ENCODE assay signal across 11 cellular contexts in genomic region chr16:30030841-30031413, GRCh38. TPM values are rescaled to one million over a fixed set of nuclear protein-coding genes. Genes with fewer than 3 reads are reported as not detected.
A peak's percentile ranks its signal among the peaks of the same experiment; 100 is the strongest.
DNase-seq lines count a peak whose midpoint lies in the region; FAIRE-seq and TF ChIP-seq lines count a peak whose summit lies in the region.
"Had no signal": no experiment of that assay in that cellular context is flagged by ENCODE, and none has a peak within 500 bp of the region (broad histone marks: within the 10 kb centered on the region; RNA-seq: fewer than 3 reads in every experiment).

TSS of gene TLCD3B (minus strand) at chr16:30031271. CDS start at chr16:30030527, 744 bp downstream.

- H3K23ac ChIP-seq in neuronal stem cell (ENCODE audit: low read depth, low read length, poor library complexity) = peak within 1 kb of the TSS; percentile 76
- H3K23ac ChIP-seq in trophoblast cell (ENCODE audit: low read length) = no peak within 1 kb of the TSS

- H4K12ac ChIP-seq in trophoblast cell (ENCODE audit: low read depth, low read length) = no peak within 1 kb of the TSS

- H3K9me3 ChIP-seq in neuronal stem cell (replicated peaks in 1 of 2; ENCODE audit: control insufficient read depth in 2 of 2, insufficient read depth in 1 of 2, low read depth in 1 of 2, low read length in 2 of 2) (no peaks in the 10 kb centered on the region), trophoblast cell (ENCODE audit: insufficient read depth, low read depth, low read length) (peaks cover 2% of the 10 kb centered on the region), Peyer's patch (no peaks in the 10 kb centered on the region)

- H2AK5ac ChIP-seq in neuronal stem cell (ENCODE audit: low read depth, low read length) (peak within 1 kb of the TSS; percentile 91), trophoblast cell (ENCODE audit: low read length) (no peak within 1 kb of the TSS)

- no peak within 1 kb of the TSS for H2BK120ac ChIP-seq in neuronal stem cell (ENCODE audit: low read depth, low read length)
- H2BK120ac ChIP-seq in trophoblast cell (ENCODE audit: insufficient read depth, low read length, poor library complexity) = no peak within 1 kb of the TSS

- no peaks in the 10 kb centered on the region for H3K79me2 ChIP-seq in trophoblast cell (ENCODE audit: control insufficient read depth, insufficient read depth, low read length, poor library complexity)

- H3K27me3 ChIP-seq in dorsolateral prefrontal cortex = peaks cover 0 to 19% (median 0%) of the 10 kb centered on the region in 45 donors
- H3K27me3 ChIP-seq in neuronal stem cell (ENCODE audit: control insufficient read depth in 3 of 3, insufficient read depth in 3 of 3, low read depth in 1 of 3, low read length in 3 of 3) = peaks cover 0 to 19% (median 2%) of the 10 kb centered on the region in 3 experiments
- peaks cover 25% of the 10 kb centered on the region for H3K27me3 ChIP-seq in trophoblast cell (ENCODE audit: insufficient read depth, low read length)
- H3K27me3 ChIP-seq in Peyer's patch = peaks cover 0 to 29% of the 10 kb centered on the region in 2 donors

- DNase-seq in D721Med (ENCODE audit: insufficient read length, low spot score) (peak; percentile 46), NCI-H2227 (lab: John Stamatoyannopoulos, UW; ENCODE audit: unreplicated experiment) (peak; percentile 67), dorsolateral prefrontal cortex (peak in 4 of 10 donors; percentile 38 to 67 (median 54)), neuronal stem cell (ENCODE audit: low spot score) (peak; percentile 42), trophoblast cell (no peak), Peyer's patch (no peak), NK-92 (lab: John Stamatoyannopoulos, UW; ENCODE audit: unreplicated experiment) (no peak), middle frontal gyrus (ENCODE audit: extremely low spot score, low spot score) (no peak)
- DNase-seq: MM.1S had no signal

- intact Hi-C loops in dorsolateral prefrontal cortex (cut with DNase I) = no loop called here

- H4K8ac ChIP-seq in neuronal stem cell (ENCODE audit: low read depth, low read length) (no peak within 1 kb of the TSS), trophoblast cell (ENCODE audit: low read depth, low read length) (no peak within 1 kb of the TSS)

- H3K4me2 ChIP-seq in neuronal stem cell (ENCODE audit: insufficient read depth, low read length, poor library complexity, severe bottlenecking) (peak within 1 kb of the TSS; percentile 82), trophoblast cell (ENCODE audit: low read length) (no peak within 1 kb of the TSS)

- no peak for TF ChIP-seq CTCF in D721Med (IDR thresholded peaks at IDR 0.05; ENCODE audit: insufficient read depth, missing control alignments)
- peak in 1 of 56 donors; percentile 12 for TF ChIP-seq CTCF in dorsolateral prefrontal cortex (IDR thresholded peaks at IDR 0.05 in 54 of 56, conservative IDR thresholded peaks at IDR 0.05 in 2 of 56; ENCODE audit: low read depth in 1 of 56, partially characterized antibody in 56 of 56)
- TF ChIP-seq CTCF in Peyer's patch (IDR thresholded peaks at IDR 0.05) = no peak

- H3K9ac ChIP-seq in neuronal stem cell (ENCODE audit: low read depth, low read length, poor library complexity) = peak within 1 kb of the TSS; percentile 75
- no peak within 1 kb of the TSS for H3K9ac ChIP-seq in trophoblast cell (ENCODE audit: low read length)

- peak within 1 kb of the TSS; percentile 13 for H3K4ac ChIP-seq in neuronal stem cell (ENCODE audit: low read length)
- H3K4ac ChIP-seq in trophoblast cell (ENCODE audit: low read depth, low read length) = no peak within 1 kb of the TSS

- H2BK12ac ChIP-seq in neuronal stem cell (ENCODE audit: low read length) (peak within 1 kb of the TSS; percentile 51), trophoblast cell (ENCODE audit: low read length) (no peak within 1 kb of the TSS)

- H4K91ac ChIP-seq in neuronal stem cell (ENCODE audit: low read depth, low read length, poor library complexity) (no peak within 1 kb of the TSS), trophoblast cell (ENCODE audit: low read depth, low read length) (no peak within 1 kb of the TSS)

- H3K4me3 ChIP-seq in dorsolateral prefrontal cortex (peak within 1 kb of the TSS; percentile 25 to 76 (median 62)), neuronal stem cell (ENCODE audit: low read length in 2 of 2) (peak within 1 kb of the TSS; percentile 45 to 78), trophoblast cell (ENCODE audit: low read depth, low read length) (no peak within 1 kb of the TSS), Peyer's patch (peak within 1 kb of the TSS in 2 of 4 donors; percentile 8 to 21)

- WGBS in neuronal stem cell (ENCODE audit: extremely low coverage in 2 of 2, insufficient read length in 2 of 2, insufficient replicate concordance in 1 of 2), 2 donors = no CpG with 5 or more reads among the region's 27 CpGs
- WGBS in trophoblast cell (ENCODE audit: extremely low coverage, insufficient coverage, insufficient read length) = no CpG with 5 or more reads among the region's 27 CpGs

- H3K27ac ChIP-seq in dorsolateral prefrontal cortex (peak within 1 kb of the TSS in 54 of 59 donors; percentile 13 to 90 (median 72)), neuronal stem cell (replicated peaks; ENCODE audit: low read length) (no peak within 1 kb of the TSS), trophoblast cell (ENCODE audit: low read depth, low read length) (no peak within 1 kb of the TSS), Peyer's patch (no peak within 1 kb of the TSS)

- H2AFZ ChIP-seq in neuronal stem cell (ENCODE audit: low read length) (peak within 1 kb of the TSS; percentile 94), trophoblast cell (ENCODE audit: insufficient read depth, low read length, poor library complexity) (no peak within 1 kb of the TSS)

- peaks cover 2% of the 10 kb centered on the region for H3K79me1 ChIP-seq in neuronal stem cell (ENCODE audit: low read depth, low read length)
- H3K79me1 ChIP-seq in trophoblast cell (ENCODE audit: low read length) = no peaks in the 10 kb centered on the region

- peak within 1 kb of the TSS; percentile 94 for H3K18ac ChIP-seq in neuronal stem cell (ENCODE audit: low read length)
- no peak within 1 kb of the TSS for H3K18ac ChIP-seq in trophoblast cell (ENCODE audit: low read length)

- H2BK5ac ChIP-seq in neuronal stem cell (ENCODE audit: low read length) (peak within 1 kb of the TSS; percentile 54), trophoblast cell (ENCODE audit: low read depth, low read length, poor library complexity) (no peak within 1 kb of the TSS)

- no peak for TF ChIP-seq POLR2A in Peyer's patch (IDR thresholded peaks at IDR 0.05)

- FAIRE-seq in D721Med (lab: Jason Lieb, UNC) = no peak
- FAIRE-seq: bronchial epithelial cell, keratinocyte had no signal

- H3K36me3 ChIP-seq in neuronal stem cell (replicated peaks in 1 of 2; ENCODE audit: control insufficient read depth in 2 of 2, insufficient read depth in 2 of 2, low read length in 2 of 2) = peaks cover 0 to 4% of the 10 kb centered on the region in 2 donors
- H3K36me3 ChIP-seq in trophoblast cell (ENCODE audit: control insufficient read depth in 1 of 2, insufficient read depth in 2 of 2, low read length in 2 of 2) = no peaks in the 10 kb centered on the region
- H3K36me3 ChIP-seq in Peyer's patch = no peaks in the 10 kb centered on the region

- H3K4me1 ChIP-seq in neuronal stem cell (ENCODE audit: control insufficient read depth in 2 of 2, insufficient read depth in 1 of 2, low read depth in 1 of 2, low read length in 2 of 2) (peaks cover 12 to 25% of the 10 kb centered on the region in 2 donors), trophoblast cell (ENCODE audit: control insufficient read depth in 1 of 2, insufficient read depth in 2 of 2, low read length in 2 of 2) (no peaks in the 10 kb centered on the region), Peyer's patch (peaks cover 0 to 8% (median 3%) of the 10 kb centered on the region in 4 donors)

- H2BK15ac ChIP-seq in neuronal stem cell (ENCODE audit: low read length) = peak within 1 kb of the TSS; percentile 84

- peak within 1 kb of the TSS; percentile 49 for H3K14ac ChIP-seq in neuronal stem cell (ENCODE audit: low read length)
- H3K14ac ChIP-seq in trophoblast cell (ENCODE audit: low read length) = no peak within 1 kb of the TSS

RNA-seq across cellular contexts. Expression of gene TLCD3B, which starts in this region (rescaled TPM):
- 10 to 100 TPM; 11.7 to 72.6 (median 42.0) TPM for total RNA-seq in dorsolateral prefrontal cortex
- 23.0 TPM for polyA plus RNA-seq in neuronal stem cell (2013, experiment 1 of 2)
- 22.5 TPM for polyA plus RNA-seq in neuronal stem cell (2013, experiment 2 of 2)
- polyA plus RNA-seq in trophoblast cell (2013) = 0.07 and 0.10 TPM in 2 replicates
- not detected for total RNA-seq in Peyer's patch
- total RNA-seq: bronchial epithelial cell had no signal
- polyA plus RNA-seq: keratinocyte had no signal

Comparison
In these comparisons a context has a peak if more than half of its experiments do, and no peak if none do; other contexts are left out.
1. RNA of gene TLCD3B (total RNA-seq): 11.7 to 72.6 TPM in dorsolateral prefrontal cortex; not detected in Peyer's patch; every median in the first group is over 4 times any median in the second.
2. DNase-seq: peak in D721Med (single experiment), NCI-H2227 (single experiment) and neuronal stem cell (single experiment); none in trophoblast cell (0 of 2), Peyer's patch (0 of 3), NK-92 (single experiment) and middle frontal gyrus (single experiment).
3. H3K27ac ChIP-seq: peak in dorsolateral prefrontal cortex (54 of 59); none in neuronal stem cell (single experiment), trophoblast cell (single experiment) and Peyer's patch (0 of 4).